30 cellular contexts compared by ENCODE assay signal in genomic region chr11:3224730-3225098, GRCh38. TPM values are rescaled to one million over a fixed set of nuclear protein-coding genes. Genes with fewer than 3 reads are reported as not detected.
A peak's percentile ranks its signal among the peaks of the same experiment; 100 is the strongest.
DNase-seq lines count a peak whose midpoint lies in the region; ATAC-seq and TF ChIP-seq lines count a peak whose summit lies in the region.
"Had no signal": no experiment of that assay in that cellular context is flagged by ENCODE, and none has a peak within 500 bp of the region (broad histone marks: within the 10 kb centered on the region; RNA-seq: fewer than 3 reads in every experiment).

No MANE protein-coding gene starts in this region.

- H3K4me1 ChIP-seq in BLaER1 treated with 17β-estradiol and CSF1 and Interleukin-3, amounts not matched to agents 10 nM and 100 nM, result peaks cover 53 to 82% (median 71%) of the 10 kb centered on the region in 10 experiments
- H3K4me1 ChIP-seq in endodermal cell (ENCODE audit: control insufficient read depth, insufficient read depth, low read length), result no peaks in the 10 kb centered on the region
- no peaks in the 10 kb centered on the region for H3K4me1 ChIP-seq in sigmoid colon
- H3K4me1 ChIP-seq: body of pancreas, gastrocnemius medialis, Peyer's patch, prostate gland, transverse colon had no signal

- no peak overlapping the region for H3K4me3 ChIP-seq in BLaER1 treated with 17β-estradiol and CSF1 and Interleukin-3, amounts not matched to agents 10 nM and 100 nM
- no peak overlapping the region for H3K4me3 ChIP-seq in endodermal cell (ENCODE audit: low read length)
- no peak overlapping the region for H3K4me3 ChIP-seq in sigmoid colon
- H3K4me3 ChIP-seq: body of pancreas, esophagus squamous epithelium, gastrocnemius medialis, GM23248, hepatocyte, Peyer's patch, prostate gland, transverse colon had no signal

- H3K27me3 ChIP-seq in BLaER1 treated with 17β-estradiol and CSF1 and Interleukin-3, amounts not matched to agents 10 nM and 100 nM, result peaks cover 0 to 25% (median 0%) of the 10 kb centered on the region in 11 experiments; a peak in 8 of 22 replicates
- H3K27me3 ChIP-seq in endodermal cell (ENCODE audit: control insufficient read depth, insufficient read depth, low read length, poor library complexity, severe bottlenecking) (peaks cover 6% of the 10 kb centered on the region), sigmoid colon (peaks cover 0 to 49% (median 13%) of the 10 kb centered on the region in 3 donors)
- H3K27me3 ChIP-seq: body of pancreas, hepatocyte, Peyer's patch had no signal

- 0 out of 22 replicates have a peak overlapping the region, but pooled peaks of 1 of the 11 experiments have one; percentile 14 for H3K9ac ChIP-seq in BLaER1 treated with 17β-estradiol and CSF1 and Interleukin-3, amounts not matched to agents 10 nM and 100 nM
- no peak overlapping the region for H3K9ac ChIP-seq in endodermal cell (ENCODE audit: extremely low read depth, low read length, poor library complexity, severe bottlenecking)
- H3K9ac ChIP-seq: GM23248 had no signal

- no peaks in the 10 kb centered on the region for H3K36me3 ChIP-seq in BLaER1 treated with 17β-estradiol and CSF1 and Interleukin-3, amounts not matched to agents 10 nM and 100 nM
- H3K36me3 ChIP-seq in endodermal cell (ENCODE audit: control insufficient read depth, insufficient read depth, low read length), result no peaks in the 10 kb centered on the region
- H3K36me3 ChIP-seq in sigmoid colon, result no peaks in the 10 kb centered on the region
- H3K36me3 ChIP-seq: esophagus squamous epithelium, gastrocnemius medialis, neutrophil, Peyer's patch, prostate gland, transverse colon had no signal

- H3K36me3 Mint-ChIP-seq in endodermal cell (ENCODE audit: low read depth) (no peaks in the 10 kb centered on the region), neural crest cell (ENCODE audit: low read depth) (no peaks in the 10 kb centered on the region)
- no peaks in the 10 kb centered on the region for H3K36me3 Mint-ChIP-seq in activated naive CD8-positive, alpha-beta T cell treated with anti-CD3 and anti-CD28 coated beads, Interleukin-2, amount 50 U/mL, for 24 hours (ENCODE audit: low read depth)
- H3K36me3 Mint-ChIP-seq: stimulated activated memory B cell treated with anti-CD40 and anti-IgM and Interleukin-4, amounts not matched to agents 10 μg/mL and 1 μg/mL and 100 μg/mL, for 72 hours had no signal

- no peak for ATAC-seq in activated naive CD8-positive, alpha-beta T cell treated with anti-CD3 and anti-CD28 coated beads, Interleukin-2, amount 50 U/mL, for 24 hours
- ATAC-seq: body of pancreas; gastrocnemius medialis; stimulated activated memory B cell treated with anti-CD40 and anti-IgM and Interleukin-4, amounts not matched to agents 10 μg/mL and 1 μg/mL and 100 μg/mL, for 72 hours had no signal

- peaks cover 2% of the 10 kb centered on the region for H3K4me1 Mint-ChIP-seq in endodermal cell
- H3K4me1 Mint-ChIP-seq in neural crest cell, result peaks cover 5% of the 10 kb centered on the region
- no peaks in the 10 kb centered on the region for H3K4me1 Mint-ChIP-seq in activated naive CD8-positive, alpha-beta T cell treated with anti-CD3 and anti-CD28 coated beads, Interleukin-2, amount 50 U/mL, for 24 hours
- H3K4me1 Mint-ChIP-seq: central memory CD8-positive, alpha-beta T cell; stimulated activated memory B cell treated with anti-CD40 and anti-IgM and Interleukin-4, amounts not matched to agents 10 μg/mL and 1 μg/mL and 100 μg/mL, for 72 hours had no signal

- H3K4me3 Mint-ChIP-seq in endodermal cell (no peak overlapping the region), neural crest cell (no peak overlapping the region)
- H3K4me3 Mint-ChIP-seq in activated naive CD8-positive, alpha-beta T cell treated with anti-CD3 and anti-CD28 coated beads, Interleukin-2, amount 50 U/mL, for 24 hours, result no peak overlapping the region
- H3K4me3 Mint-ChIP-seq: activated naive CD4-positive, alpha-beta T cell treated with anti-CD3 and anti-CD28 coated beads for 36 hours; central memory CD8-positive, alpha-beta T cell; stimulated activated memory B cell treated with anti-CD40 and anti-IgM and Interleukin-4, amounts not matched to agents 10 μg/mL and 1 μg/mL and 100 μg/mL, for 72 hours had no signal

- no peak overlapping the region for H3K27ac ChIP-seq in BLaER1 treated with 17β-estradiol and CSF1 and Interleukin-3, amounts not matched to agents 10 nM and 100 nM
- no peak overlapping the region for H3K27ac ChIP-seq in endodermal cell (ENCODE audit: low read depth, low read length)
- no peak overlapping the region for H3K27ac ChIP-seq in sigmoid colon
- H3K27ac ChIP-seq: body of pancreas, esophagus squamous epithelium, gastrocnemius medialis, GM23248, hepatocyte, neutrophil, Peyer's patch, prostate gland, transverse colon had no signal

- H3K9me3 Mint-ChIP-seq in endodermal cell (no peaks in the 10 kb centered on the region), neural crest cell (no peaks in the 10 kb centered on the region)
- no peaks in the 10 kb centered on the region for H3K9me3 Mint-ChIP-seq in activated naive CD8-positive, alpha-beta T cell treated with anti-CD3 and anti-CD28 coated beads, Interleukin-2, amount 50 U/mL, for 24 hours
- H3K9me3 Mint-ChIP-seq: activated naive CD4-positive, alpha-beta T cell treated with anti-CD3 and anti-CD28 coated beads for 36 hours; central memory CD8-positive, alpha-beta T cell; stimulated activated memory B cell treated with anti-CD40 and anti-IgM and Interleukin-4, amounts not matched to agents 10 μg/mL and 1 μg/mL and 100 μg/mL, for 72 hours had no signal

- in situ Hi-C loops in GM13976 (cut with MboI; ENCODE audit: low sequenced_read_pairs, unreplicated experiment), result loop anchor here (25.0 kb wide), 1 partner anchor 163 kb away; the partner anchor contains the start of gene ZNF195

- peak; percentile 12 for DNase-seq in AG08396 (ENCODE audit: low spot score)
- peak; percentile 48 for DNase-seq in endodermal cell
- DNase-seq in neural crest cell (ENCODE audit: low read depth, low spot score), result no peak
- DNase-seq in sigmoid colon, result no peak
- DNase-seq in GM13976 (ENCODE audit: low spot score), result no peak
- no peak for DNase-seq in erythroblast (lab: John Stamatoyannopoulos, UW)
- no peak for DNase-seq in activated naive CD8-positive, alpha-beta T cell treated with anti-CD3 and anti-CD28 coated beads, Interleukin-2, amount 50 U/mL, for 24 hours
- DNase-seq: ACHN; activated naive CD4-positive, alpha-beta T cell treated with anti-CD3 and anti-CD28 coated beads for 36 hours; dermis blood vessel endothelial cell; DMS53; esophagus squamous epithelium; gastrocnemius medialis; GM23248; kidney glomerular epithelial cell; mammary epithelial cell; NCI-H1092; NCI-H1694; NCI-H774; SHP77; transverse colon had no signal

- peak overlapping the region; percentile 52 to 93 (median 79) for H3K4me2 ChIP-seq in BLaER1 treated with 17β-estradiol and CSF1 and Interleukin-3, amounts not matched to agents 10 nM and 100 nM
- H3K4me2 ChIP-seq: hepatocyte had no signal

- H3K9me3 ChIP-seq in BLaER1 treated with 17β-estradiol and CSF1 and Interleukin-3, amounts not matched to agents 10 nM and 100 nM (replicated peaks in 1 of 11), result no peaks in the 10 kb centered on the region
- no peaks in the 10 kb centered on the region for H3K9me3 ChIP-seq in endodermal cell (ENCODE audit: control insufficient read depth, low read length)
- H3K9me3 ChIP-seq in sigmoid colon, result no peaks in the 10 kb centered on the region
- H3K9me3 ChIP-seq: body of pancreas, esophagus squamous epithelium, gastrocnemius medialis, neutrophil, Peyer's patch, prostate gland, transverse colon had no signal

- WGBS in endodermal cell (ENCODE audit: insufficient coverage in 1 of 2, insufficient read length in 1 of 2), 2 experiments, result 96% methylated on average over 10 to 11 of the region's 11 CpGs
- 78 to 81% methylated on average over 11 of the region's 11 CpGs for WGBS in sigmoid colon, 2 donors

- H3K27ac Mint-ChIP-seq in endodermal cell, result no peak overlapping the region
- peak overlapping the region; percentile 27 for H3K27ac Mint-ChIP-seq in neural crest cell (ENCODE audit: unreplicated experiment)
- H3K27ac Mint-ChIP-seq in activated naive CD8-positive, alpha-beta T cell treated with anti-CD3 and anti-CD28 coated beads, Interleukin-2, amount 50 U/mL, for 24 hours, result no peak overlapping the region
- H3K27ac Mint-ChIP-seq: activated naive CD4-positive, alpha-beta T cell treated with anti-CD3 and anti-CD28 coated beads for 36 hours; stimulated activated memory B cell treated with anti-CD40 and anti-IgM and Interleukin-4, amounts not matched to agents 10 μg/mL and 1 μg/mL and 100 μg/mL, for 72 hours had no signal

- peaks cover 0 to 11% (median 0%) of the 10 kb centered on the region in 11 experiments; a peak in 3 of 22 replicates for H4K20me1 ChIP-seq in BLaER1 treated with 17β-estradiol and CSF1 and Interleukin-3, amounts not matched to agents 10 nM and 100 nM

- TF ChIP-seq CTCF in endodermal cell (conservative IDR thresholded peaks at IDR 0.05) (no peak), neural crest cell (conservative IDR thresholded peaks at IDR 0.05) (no peak), sigmoid colon (IDR thresholded peaks at IDR 0.05) (no peak), GM13976 (IDR thresholded peaks at IDR 0.05; ENCODE audit: borderline replicate concordance, control extremely low read depth, extremely low read depth, insufficient read depth, missing control alignments) (no peak)

- peaks cover 24% of the 10 kb centered on the region for H3K27me3 Mint-ChIP-seq in endodermal cell (ENCODE audit: insufficient read depth)
- H3K27me3 Mint-ChIP-seq in neural crest cell (ENCODE audit: low read depth), result peaks cover 2% of the 10 kb centered on the region
- H3K27me3 Mint-ChIP-seq in activated naive CD8-positive, alpha-beta T cell treated with anti-CD3 and anti-CD28 coated beads, Interleukin-2, amount 50 U/mL, for 24 hours, result peaks cover 8% of the 10 kb centered on the region

- no peak for TF ChIP-seq EP300 in sigmoid colon (IDR thresholded peaks at IDR 0.05)

- intact Hi-C loops in sigmoid colon (cut with DNase I), result no loop called here

- TF ChIP-seq POLR2A in sigmoid colon (IDR thresholded peaks at IDR 0.05) (no peak), erythroblast (IDR thresholded peaks at IDR 0.05; ENCODE audit: low read length) (no peak)

RNA-seq across cellular contexts. Expression of gene MRGPRG, which starts 6.1 kb away (rescaled TPM):
- total RNA-seq in endodermal cell (not detected), neural crest cell (not detected in 2 replicates), sigmoid colon (not detected)
- not detected for polyA plus RNA-seq in endodermal cell (2013, experiment 1 of 2)
- not detected for polyA plus RNA-seq in endodermal cell (2013, experiment 2 of 2)
- polyA plus RNA-seq in sigmoid colon, result not detected
- total RNA-seq: activated naive CD4-positive, alpha-beta T cell treated with anti-CD3 and anti-CD28 coated beads for 36 hours; body of pancreas; dermis blood vessel endothelial cell; esophagus squamous epithelium; gastrocnemius medialis; GM23248; hepatocyte; mammary epithelial cell; Peyer's patch; subcutaneous adipose tissue; transverse colon had no signal
- polyA plus RNA-seq: GM23248, hepatocyte, mammary epithelial cell had no signal

RNA-seq across cellular contexts. Expression of gene MRGPRE, which starts 7.5 kb away (rescaled TPM):
- not detected for total RNA-seq in endodermal cell
- not detected for polyA plus RNA-seq in endodermal cell (2013, experiment 1 of 2)
- not detected for polyA plus RNA-seq in endodermal cell (2013, experiment 2 of 2)
- total RNA-seq in neural crest cell, result not detected in 2 replicates
- total RNA-seq in sigmoid colon, result 1 to 10 TPM in 2 of 4 donors, under 1 TPM in 1, not detected in 1; 0.33 to 1.4 (median 1.1) TPM
- polyA plus RNA-seq in sigmoid colon, result under 1 TPM in 1 of 3 donors, not detected in 2; 0.10 TPM
- total RNA-seq: activated naive CD4-positive, alpha-beta T cell treated with anti-CD3 and anti-CD28 coated beads for 36 hours; body of pancreas; dermis blood vessel endothelial cell; gastrocnemius medialis; GM23248; hepatocyte; subcutaneous adipose tissue; transverse colon had no signal
- polyA plus RNA-seq: GM23248, hepatocyte, mammary epithelial cell had no signal

RNA-seq across cellular contexts. Expression of gene OSBPL5, which starts 59.6 kb away (rescaled TPM):
- total RNA-seq in endodermal cell (1 to 10 TPM; 1.2 to 4.8 TPM), neural crest cell (30.6 and 31.4 TPM in 2 replicates), sigmoid colon (10 to 100 TPM; 28.1 to 69.2 (median 46.2) TPM)
- 15.4 TPM for polyA plus RNA-seq in endodermal cell (2013, experiment 1 of 2)
- 16.4 TPM for polyA plus RNA-seq in endodermal cell (2013, experiment 2 of 2)
- 10 to 100 TPM; 16.6 to 29.8 (median 18.6) TPM for polyA plus RNA-seq in sigmoid colon

Comparison
In these comparisons a context has a peak if more than half of its experiments do, and no peak if none do; other contexts are left out.
1. DNase-seq: peak in AG08396 (single experiment) and endodermal cell (single experiment); none in neural crest cell (single experiment), sigmoid colon (single experiment), GM13976 (single experiment), erythroblast (0 of 2) and activated naive CD8-positive, alpha-beta T cell treated with anti-CD3 and anti-CD28 coated beads, Interleukin-2, amount 50 U/mL, for 24 hours (single experiment).